Comparison of ENCODE assay signal across 1 cellular context in the genomic region with DNA sequence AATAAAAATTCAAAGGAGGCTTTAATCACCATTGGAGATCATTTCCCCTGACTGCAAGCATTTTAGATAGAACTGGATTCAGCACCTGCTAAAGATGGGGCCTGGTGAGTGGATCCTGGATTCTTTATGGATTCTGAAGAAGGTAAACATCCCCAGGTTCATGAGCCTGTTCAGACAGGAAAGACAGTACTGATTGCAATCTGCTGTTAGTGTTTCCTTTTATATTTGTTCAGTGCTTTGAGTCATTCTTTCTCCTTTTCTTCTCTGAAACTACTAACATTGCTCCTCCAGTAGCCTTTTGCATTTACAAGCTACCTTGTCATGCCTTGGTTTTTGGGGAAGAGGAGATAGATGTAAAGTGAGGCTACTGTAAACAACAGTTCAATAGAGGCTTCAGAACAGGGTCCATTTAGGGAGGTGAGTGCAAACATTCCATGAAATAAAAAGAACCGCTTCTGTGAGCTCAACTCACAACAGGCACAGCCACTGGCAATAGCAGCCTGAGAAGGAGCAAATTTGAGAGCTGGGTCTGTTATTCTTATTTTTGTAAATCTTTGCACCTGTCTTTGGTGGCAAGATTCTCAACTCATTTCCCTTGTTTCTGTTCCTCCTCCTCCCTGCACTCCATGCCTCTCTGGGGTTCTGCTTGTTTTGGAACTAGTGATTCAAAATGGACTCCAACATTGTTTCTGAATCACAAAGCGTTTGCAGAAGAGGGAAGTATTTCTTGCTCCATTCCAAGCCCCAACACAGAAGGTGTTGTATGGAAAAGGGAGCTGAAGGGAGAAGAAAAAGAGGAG.
A peak's percentile ranks its signal among the peaks of the same experiment; 100 is the strongest.
TF ChIP-seq lines count a peak whose summit lies in the region.

No MANE protein-coding gene starts in this region.

TF ChIP-seq in GM12878, 131 proteins besides CTCF, POLR2A, EP300 and RAD21 (continued from another document):
- TF ChIP-seq, protein P1, sequence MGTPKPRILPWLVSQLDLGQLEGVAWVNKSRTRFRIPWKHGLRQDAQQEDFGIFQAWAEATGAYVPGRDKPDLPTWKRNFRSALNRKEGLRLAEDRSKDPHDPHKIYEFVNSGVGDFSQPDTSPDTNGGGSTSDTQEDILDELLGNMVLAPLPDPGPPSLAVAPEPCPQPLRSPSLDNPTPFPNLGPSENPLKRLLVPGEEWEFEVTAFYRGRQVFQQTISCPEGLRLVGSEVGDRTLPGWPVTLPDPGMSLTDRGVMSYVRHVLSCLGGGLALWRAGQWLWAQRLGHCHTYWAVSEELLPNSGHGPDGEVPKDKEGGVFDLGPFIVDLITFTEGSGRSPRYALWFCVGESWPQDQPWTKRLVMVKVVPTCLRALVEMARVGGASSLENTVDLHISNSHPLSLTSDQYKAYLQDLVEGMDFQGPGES (IDR thresholded peaks at IDR 0.05) = no peak
- TF ChIP-seq PAX8 (IDR thresholded peaks at IDR 0.05) (no peak), CHD1 (IDR thresholded peaks at IDR 0.05; ENCODE audit: low read depth, low read length) (no peak), BCL11A (IDR thresholded peaks at IDR 0.05; ENCODE audit: low read depth, low read length) (0 out of 2 replicates have a peak, but pooled peaks have one; percentile 27), RELA (IDR thresholded peaks at IDR 0.05; ENCODE audit: borderline replicate concordance, partially characterized antibody) (no peak), HDAC6 (IDR thresholded peaks at IDR 0.05; ENCODE audit: unreplicated experiment) (no peak), FOS (IDR thresholded peaks at IDR 0.05; ENCODE audit: borderline replicate concordance, extremely low read depth, insufficient read length) (no peak), IKZF2 (IDR thresholded peaks at IDR 0.05) (peak; percentile 27 to 37; a peak in 3 of 4 replicates), MXI1 (IDR thresholded peaks at IDR 0.05; ENCODE audit: low read depth, low read length) (no peak), RAD51 (IDR thresholded peaks at IDR 0.05) (no peak), MYB (IDR thresholded peaks at IDR 0.05; ENCODE audit: borderline replicate concordance, low read depth, low read length) (no peak), ZZZ3 (IDR thresholded peaks at IDR 0.05; ENCODE audit: control insufficient read depth, insufficient read length, low read depth) (no peak), GABPA (IDR thresholded peaks at IDR 0.05; ENCODE audit: low read depth) (no peak), MTA3 (IDR thresholded peaks at IDR 0.05; ENCODE audit: borderline replicate concordance, low read length) (no peak), MEF2B (IDR thresholded peaks at IDR 0.05; ENCODE audit: partially characterized antibody, poor library complexity, severe bottlenecking) (no peak), ZNF24 (IDR thresholded peaks at IDR 0.05) (0 out of 2 replicates have a peak, but pooled peaks have one; percentile 27), ZNF207 (IDR thresholded peaks at IDR 0.05; ENCODE audit: borderline replicate concordance) (no peak), STAT1 (conservative IDR thresholded peaks at IDR 0.05) (no peak), FOXM1 (IDR thresholded peaks at IDR 0.05; ENCODE audit: low read depth, low read length) (peak; percentile 12; the same call in 1 of the 2 replicates), CBX5 (IDR thresholded peaks at IDR 0.05; ENCODE audit: low read depth) (no peak), TCF3 (IDR thresholded peaks at IDR 0.05; ENCODE audit: borderline replicate concordance, insufficient read depth, low read depth, low read length) (0 out of 2 replicates have a peak, but pooled peaks have one; percentile 12), EED (IDR thresholded peaks at IDR 0.05; ENCODE audit: low read depth) (0 out of 2 replicates have a peak, but pooled peaks have one; percentile 30)
- TF ChIP-seq, protein P2, sequence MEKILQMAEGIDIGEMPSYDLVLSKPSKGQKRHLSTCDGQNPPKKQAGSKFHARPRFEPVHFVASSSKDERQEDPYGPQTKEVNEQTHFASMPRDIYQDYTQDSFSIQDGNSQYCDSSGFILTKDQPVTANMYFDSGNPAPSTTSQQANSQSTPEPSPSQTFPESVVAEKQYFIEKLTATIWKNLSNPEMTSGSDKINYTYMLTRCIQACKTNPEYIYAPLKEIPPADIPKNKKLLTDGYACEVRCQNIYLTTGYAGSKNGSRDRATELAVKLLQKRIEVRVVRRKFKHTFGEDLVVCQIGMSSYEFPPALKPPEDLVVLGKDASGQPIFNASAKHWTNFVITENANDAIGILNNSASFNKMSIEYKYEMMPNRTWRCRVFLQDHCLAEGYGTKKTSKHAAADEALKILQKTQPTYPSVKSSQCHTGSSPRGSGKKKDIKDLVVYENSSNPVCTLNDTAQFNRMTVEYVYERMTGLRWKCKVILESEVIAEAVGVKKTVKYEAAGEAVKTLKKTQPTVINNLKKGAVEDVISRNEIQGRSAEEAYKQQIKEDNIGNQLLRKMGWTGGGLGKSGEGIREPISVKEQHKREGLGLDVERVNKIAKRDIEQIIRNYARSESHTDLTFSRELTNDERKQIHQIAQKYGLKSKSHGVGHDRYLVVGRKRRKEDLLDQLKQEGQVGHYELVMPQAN (conservative IDR thresholded peaks at IDR 0.05) = no peak
- TF ChIP-seq, protein P3, sequence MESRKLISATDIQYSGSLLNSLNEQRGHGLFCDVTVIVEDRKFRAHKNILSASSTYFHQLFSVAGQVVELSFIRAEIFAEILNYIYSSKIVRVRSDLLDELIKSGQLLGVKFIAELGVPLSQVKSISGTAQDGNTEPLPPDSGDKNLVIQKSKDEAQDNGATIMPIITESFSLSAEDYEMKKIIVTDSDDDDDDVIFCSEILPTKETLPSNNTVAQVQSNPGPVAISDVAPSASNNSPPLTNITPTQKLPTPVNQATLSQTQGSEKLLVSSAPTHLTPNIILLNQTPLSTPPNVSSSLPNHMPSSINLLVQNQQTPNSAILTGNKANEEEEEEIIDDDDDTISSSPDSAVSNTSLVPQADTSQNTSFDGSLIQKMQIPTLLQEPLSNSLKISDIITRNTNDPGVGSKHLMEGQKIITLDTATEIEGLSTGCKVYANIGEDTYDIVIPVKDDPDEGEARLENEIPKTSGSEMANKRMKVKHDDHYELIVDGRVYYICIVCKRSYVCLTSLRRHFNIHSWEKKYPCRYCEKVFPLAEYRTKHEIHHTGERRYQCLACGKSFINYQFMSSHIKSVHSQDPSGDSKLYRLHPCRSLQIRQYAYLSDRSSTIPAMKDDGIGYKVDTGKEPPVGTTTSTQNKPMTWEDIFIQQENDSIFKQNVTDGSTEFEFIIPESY (IDR thresholded peaks at IDR 0.05) = no peak
- TF ChIP-seq, protein P4, sequence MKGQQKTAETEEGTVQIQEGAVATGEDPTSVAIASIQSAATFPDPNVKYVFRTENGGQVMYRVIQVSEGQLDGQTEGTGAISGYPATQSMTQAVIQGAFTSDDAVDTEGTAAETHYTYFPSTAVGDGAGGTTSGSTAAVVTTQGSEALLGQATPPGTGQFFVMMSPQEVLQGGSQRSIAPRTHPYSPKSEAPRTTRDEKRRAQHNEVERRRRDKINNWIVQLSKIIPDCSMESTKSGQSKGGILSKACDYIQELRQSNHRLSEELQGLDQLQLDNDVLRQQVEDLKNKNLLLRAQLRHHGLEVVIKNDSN (IDR thresholded peaks at IDR 0.05; ENCODE audit: borderline replicate concordance, extremely low read length, insufficient read depth, low read depth, low read length) = no peak
- TF ChIP-seq, protein P5, sequence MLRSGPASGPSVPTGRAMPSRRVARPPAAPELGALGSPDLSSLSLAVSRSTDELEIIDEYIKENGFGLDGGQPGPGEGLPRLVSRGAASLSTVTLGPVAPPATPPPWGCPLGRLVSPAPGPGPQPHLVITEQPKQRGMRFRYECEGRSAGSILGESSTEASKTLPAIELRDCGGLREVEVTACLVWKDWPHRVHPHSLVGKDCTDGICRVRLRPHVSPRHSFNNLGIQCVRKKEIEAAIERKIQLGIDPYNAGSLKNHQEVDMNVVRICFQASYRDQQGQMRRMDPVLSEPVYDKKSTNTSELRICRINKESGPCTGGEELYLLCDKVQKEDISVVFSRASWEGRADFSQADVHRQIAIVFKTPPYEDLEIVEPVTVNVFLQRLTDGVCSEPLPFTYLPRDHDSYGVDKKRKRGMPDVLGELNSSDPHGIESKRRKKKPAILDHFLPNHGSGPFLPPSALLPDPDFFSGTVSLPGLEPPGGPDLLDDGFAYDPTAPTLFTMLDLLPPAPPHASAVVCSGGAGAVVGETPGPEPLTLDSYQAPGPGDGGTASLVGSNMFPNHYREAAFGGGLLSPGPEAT (IDR thresholded peaks at IDR 0.05; ENCODE audit: low read depth) = no peak
- TF ChIP-seq, protein P6, sequence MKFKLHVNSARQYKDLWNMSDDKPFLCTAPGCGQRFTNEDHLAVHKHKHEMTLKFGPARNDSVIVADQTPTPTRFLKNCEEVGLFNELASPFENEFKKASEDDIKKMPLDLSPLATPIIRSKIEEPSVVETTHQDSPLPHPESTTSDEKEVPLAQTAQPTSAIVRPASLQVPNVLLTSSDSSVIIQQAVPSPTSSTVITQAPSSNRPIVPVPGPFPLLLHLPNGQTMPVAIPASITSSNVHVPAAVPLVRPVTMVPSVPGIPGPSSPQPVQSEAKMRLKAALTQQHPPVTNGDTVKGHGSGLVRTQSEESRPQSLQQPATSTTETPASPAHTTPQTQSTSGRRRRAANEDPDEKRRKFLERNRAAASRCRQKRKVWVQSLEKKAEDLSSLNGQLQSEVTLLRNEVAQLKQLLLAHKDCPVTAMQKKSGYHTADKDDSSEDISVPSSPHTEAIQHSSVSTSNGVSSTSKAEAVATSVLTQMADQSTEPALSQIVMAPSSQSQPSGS (IDR thresholded peaks at IDR 0.05; ENCODE audit: low read length) = 0 out of 2 replicates have a peak, but pooled peaks have one; percentile 29
- TF ChIP-seq, protein P7, sequence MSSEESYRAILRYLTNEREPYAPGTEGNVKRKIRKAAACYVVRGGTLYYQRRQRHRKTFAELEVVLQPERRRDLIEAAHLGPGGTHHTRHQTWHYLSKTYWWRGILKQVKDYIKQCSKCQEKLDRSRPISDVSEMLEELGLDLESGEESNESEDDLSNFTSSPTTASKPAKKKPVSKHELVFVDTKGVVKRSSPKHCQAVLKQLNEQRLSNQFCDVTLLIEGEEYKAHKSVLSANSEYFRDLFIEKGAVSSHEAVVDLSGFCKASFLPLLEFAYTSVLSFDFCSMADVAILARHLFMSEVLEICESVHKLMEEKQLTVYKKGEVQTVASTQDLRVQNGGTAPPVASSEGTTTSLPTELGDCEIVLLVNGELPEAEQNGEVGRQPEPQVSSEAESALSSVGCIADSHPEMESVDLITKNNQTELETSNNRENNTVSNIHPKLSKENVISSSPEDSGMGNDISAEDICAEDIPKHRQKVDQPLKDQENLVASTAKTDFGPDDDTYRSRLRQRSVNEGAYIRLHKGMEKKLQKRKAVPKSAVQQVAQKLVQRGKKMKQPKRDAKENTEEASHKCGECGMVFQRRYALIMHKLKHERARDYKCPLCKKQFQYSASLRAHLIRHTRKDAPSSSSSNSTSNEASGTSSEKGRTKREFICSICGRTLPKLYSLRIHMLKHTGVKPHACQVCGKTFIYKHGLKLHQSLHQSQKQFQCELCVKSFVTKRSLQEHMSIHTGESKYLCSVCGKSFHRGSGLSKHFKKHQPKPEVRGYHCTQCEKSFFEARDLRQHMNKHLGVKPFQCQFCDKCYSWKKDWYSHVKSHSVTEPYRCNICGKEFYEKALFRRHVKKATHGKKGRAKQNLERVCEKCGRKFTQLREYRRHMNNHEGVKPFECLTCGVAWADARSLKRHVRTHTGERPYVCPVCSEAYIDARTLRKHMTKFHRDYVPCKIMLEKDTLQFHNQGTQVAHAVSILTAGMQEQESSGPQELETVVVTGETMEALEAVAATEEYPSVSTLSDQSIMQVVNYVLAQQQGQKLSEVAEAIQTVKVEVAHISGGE (CRISPR knock-in tag; IDR thresholded peaks at IDR 0.05) = no peak
- TF ChIP-seq, protein P8, sequence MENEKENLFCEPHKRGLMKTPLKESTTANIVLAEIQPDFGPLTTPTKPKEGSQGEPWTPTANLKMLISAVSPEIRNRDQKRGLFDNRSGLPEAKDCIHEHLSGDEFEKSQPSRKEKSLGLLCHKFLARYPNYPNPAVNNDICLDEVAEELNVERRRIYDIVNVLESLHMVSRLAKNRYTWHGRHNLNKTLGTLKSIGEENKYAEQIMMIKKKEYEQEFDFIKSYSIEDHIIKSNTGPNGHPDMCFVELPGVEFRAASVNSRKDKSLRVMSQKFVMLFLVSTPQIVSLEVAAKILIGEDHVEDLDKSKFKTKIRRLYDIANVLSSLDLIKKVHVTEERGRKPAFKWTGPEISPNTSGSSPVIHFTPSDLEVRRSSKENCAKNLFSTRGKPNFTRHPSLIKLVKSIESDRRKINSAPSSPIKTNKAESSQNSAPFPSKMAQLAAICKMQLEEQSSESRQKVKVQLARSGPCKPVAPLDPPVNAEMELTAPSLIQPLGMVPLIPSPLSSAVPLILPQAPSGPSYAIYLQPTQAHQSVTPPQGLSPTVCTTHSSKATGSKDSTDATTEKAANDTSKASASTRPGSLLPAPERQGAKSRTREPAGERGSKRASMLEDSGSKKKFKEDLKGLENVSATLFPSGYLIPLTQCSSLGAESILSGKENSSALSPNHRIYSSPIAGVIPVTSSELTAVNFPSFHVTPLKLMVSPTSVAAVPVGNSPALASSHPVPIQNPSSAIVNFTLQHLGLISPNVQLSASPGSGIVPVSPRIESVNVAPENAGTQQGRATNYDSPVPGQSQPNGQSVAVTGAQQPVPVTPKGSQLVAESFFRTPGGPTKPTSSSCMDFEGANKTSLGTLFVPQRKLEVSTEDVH (IDR thresholded peaks at IDR 0.05; ENCODE audit: low read depth, partially characterized antibody) = no peak
